ENCODE assay signal across 19 cellular contexts in genomic region chr1:58197811-58198210, GRCh38.
"Had no signal": no experiment of that assay in that cellular context is flagged by ENCODE, and none has a peak within 500 bp of the region (broad histone marks: within the 10 kb centered on the region; RNA-seq: fewer than 3 reads in every experiment).

No MANE protein-coding gene starts in this region.

- H3K27ac ChIP-seq: neural progenitor cell, neutrophil, ovary, pancreas, parathyroid adenoma, prostate gland, psoas muscle, right atrium auricular region, right lobe of liver, sigmoid colon, skin epidermis, spleen had no signal

- H3K27me3 ChIP-seq: neural progenitor cell, neutrophil, ovary, pancreas, right atrium auricular region, right lobe of liver, sigmoid colon, spleen had no signal

- H3K4me2 ChIP-seq: neural progenitor cell, smooth muscle cell had no signal

- ATAC-seq: naive thymus-derived CD4-positive, alpha-beta T cell; naive thymus-derived CD8-positive, alpha-beta T cell; natural killer cell; natural killer cell treated with Interleukin-12 subunit alpha and Interleukin-12 subunit beta and Interleukin-15 and Interleukin-18, amount 100 ng/mL, for 72 hours; pancreas; psoas muscle; right cardiac atrium; right lobe of liver; sciatic nerve had no signal

- H3K36me3 ChIP-seq: neural progenitor cell, neutrophil, ovary, pancreas, prostate gland, right atrium auricular region, right lobe of liver, sigmoid colon, spleen had no signal

- H3K79me2 ChIP-seq: parathyroid adenoma had no signal

- H2AFZ ChIP-seq: neural progenitor cell, parathyroid adenoma had no signal

- H3K9me3 ChIP-seq: neutrophil, ovary, pancreas, prostate gland, psoas muscle, right atrium auricular region, right lobe of liver, sigmoid colon, spleen had no signal

- H3K4me3 ChIP-seq: neural progenitor cell, ovary, pancreas, prostate gland, psoas muscle, right atrium auricular region, right lobe of liver, sigmoid colon, skin epidermis, smooth muscle cell, spleen had no signal

- H3K9ac ChIP-seq: neural progenitor cell, parathyroid adenoma had no signal
